ENCODE assay signal across 17 cellular contexts in genomic region chr2:46119453-46119852, GRCh38.
DNase-seq lines count a peak whose midpoint lies in the region; FAIRE-seq and TF ChIP-seq lines count a peak whose summit lies in the region.
"Had no signal": no experiment of that assay in that cellular context is flagged by ENCODE, and none has a peak within 500 bp of the region (broad histone marks: within the 10 kb centered on the region; RNA-seq: fewer than 3 reads in every experiment).

No MANE protein-coding gene starts in this region.

- no peaks in the 10 kb centered on the region for H3F3A ChIP-seq in smooth muscle cell (ENCODE audit: low read depth)

- WGBS in hepatocyte (ENCODE audit: low lambda C conversion rate, missing lambda C conversion rate) = 72% methylated on average over 5 of the region's 5 CpGs
- 59% methylated on average over 5 of the region's 5 CpGs for WGBS in smooth muscle cell (ENCODE audit: low lambda C conversion rate)
- 42 to 61% methylated on average over 5 of the region's 5 CpGs for WGBS in lower leg skin, 2 donors

- H3K36me3 ChIP-seq in hepatocyte (replicated peaks; ENCODE audit: insufficient read depth, low read depth) = no peaks in the 10 kb centered on the region
- H3K36me3 ChIP-seq in smooth muscle cell (ENCODE audit: low read depth) = no peaks in the 10 kb centered on the region
- H3K36me3 ChIP-seq: cardiac muscle cell had no signal

- H3K4me2 ChIP-seq in hepatocyte (no peak overlapping the region), smooth muscle cell (peak overlapping the region; percentile 52)

- no peak for FAIRE-seq in GM19239 (lab: Jason Lieb, UNC)

- no peaks in the 10 kb centered on the region for H3K9me3 ChIP-seq in hepatocyte (ENCODE audit: low read depth)
- no peaks in the 10 kb centered on the region for H3K9me3 ChIP-seq in smooth muscle cell (replicated peaks; ENCODE audit: low read depth)
- H3K9me3 ChIP-seq: MG63 had no signal

- H3K4me3 ChIP-seq in coronary artery (no peak overlapping the region), hepatocyte (no peak overlapping the region), smooth muscle cell (no peak overlapping the region), lower leg skin (ENCODE audit: low read depth, poor library complexity, severe bottlenecking) (no peak overlapping the region)
- H3K4me3 ChIP-seq: cardiac muscle cell, MG63 had no signal

- no peaks in the 10 kb centered on the region for H4K20me1 ChIP-seq in hepatocyte (ENCODE audit: insufficient read depth, poor library complexity, severe bottlenecking)
- peaks cover 3% of the 10 kb centered on the region for H4K20me1 ChIP-seq in smooth muscle cell (ENCODE audit: low read depth)

- no peaks in the 10 kb centered on the region for H3K9me2 ChIP-seq in hepatocyte (replicated peaks; ENCODE audit: insufficient read depth)

- DNase-seq in GM04504 (ENCODE audit: low read depth) (peak; percentile 56), coronary artery (ENCODE audit: low spot score) (no peak), hepatocyte (ENCODE audit: low spot score) (no peak), smooth muscle cell (lab: John Stamatoyannopoulos, UW; ENCODE audit: unreplicated experiment) (no peak), lower leg skin (ENCODE audit: low spot score in 2 of 2) (no peak), GM19239 (ENCODE audit: insufficient read length, low spot score) (no peak), GOT3 (lab: John Stamatoyannopoulos, UW) (no peak), cerebellar nuclear complex (lab: John Stamatoyannopoulos, UW) (no peak)
- DNase-seq: activated CD8-positive, alpha-beta T cell treated with anti-CD3 and anti-CD28 coated beads, Interleukin-2, amount 10 ng/mL, durations not matched to agents 7 days and 5 days; activated gamma-delta T cell; CD4-positive, CD25-positive, alpha-beta regulatory T cell; MG63; midbrain; NCI-H2081; SIG-M5; stimulated activated CD4-positive, alpha-beta T cell treated with anti-CD3 and anti-CD28 coated beads, Interleukin-2, amount 100 ng/mL, for 48 hours had no signal

- H3K79me2 ChIP-seq in hepatocyte (no peaks in the 10 kb centered on the region), smooth muscle cell (ENCODE audit: low read depth) (no peaks in the 10 kb centered on the region)

- H3K27me3 ChIP-seq in hepatocyte = no peaks in the 10 kb centered on the region
- H3K27me3 ChIP-seq in smooth muscle cell (ENCODE audit: low read depth) = no peaks in the 10 kb centered on the region
- H3K27me3 ChIP-seq: cardiac muscle cell, MG63 had no signal

- H3K9ac ChIP-seq in smooth muscle cell (ENCODE audit: low read depth) = no peak overlapping the region

- no peak for TF ChIP-seq CTCF in coronary artery (IDR thresholded peaks at IDR 0.05)
- no peak for TF ChIP-seq CTCF in hepatocyte (IDR thresholded peaks at IDR 0.05; ENCODE audit: poor library complexity)
- TF ChIP-seq CTCF in smooth muscle cell (IDR thresholded peaks at IDR 0.05; ENCODE audit: borderline replicate concordance, insufficient read depth, poor library complexity, severe bottlenecking) = no peak
- TF ChIP-seq CTCF in lower leg skin (IDR thresholded peaks at IDR 0.05) = no peak

- intact Hi-C loops in lower leg skin (cut with DNase I; ENCODE audit: low total_unique reads) = no loop called here

- H3K4me1 ChIP-seq in hepatocyte (ENCODE audit: insufficient read depth) = peaks cover 13% of the 10 kb centered on the region
- H3K4me1 ChIP-seq in smooth muscle cell (ENCODE audit: low read depth) = peaks cover 4% of the 10 kb centered on the region

- H2AFZ ChIP-seq in hepatocyte (no peak overlapping the region), smooth muscle cell (ENCODE audit: low read depth) (no peak overlapping the region)

- TF ChIP-seq POLR2A in lower leg skin (IDR thresholded peaks at IDR 0.05) = no peak

- H3K27ac ChIP-seq in coronary artery (peak overlapping the region; percentile 58 to 76), hepatocyte (peak overlapping the region; percentile 31), smooth muscle cell (ENCODE audit: low read depth) (peak overlapping the region; percentile 2)
- H3K27ac ChIP-seq: cardiac muscle cell had no signal

Comparison
In these comparisons a context has a peak if more than half of its experiments do, and no peak if none do; other contexts are left out.
1. H3K27ac ChIP-seq: peak in every context shown above with its lines; median percentile 67 in coronary artery; 31 in hepatocyte; 2 in smooth muscle cell.